In the genomic region with DNA sequence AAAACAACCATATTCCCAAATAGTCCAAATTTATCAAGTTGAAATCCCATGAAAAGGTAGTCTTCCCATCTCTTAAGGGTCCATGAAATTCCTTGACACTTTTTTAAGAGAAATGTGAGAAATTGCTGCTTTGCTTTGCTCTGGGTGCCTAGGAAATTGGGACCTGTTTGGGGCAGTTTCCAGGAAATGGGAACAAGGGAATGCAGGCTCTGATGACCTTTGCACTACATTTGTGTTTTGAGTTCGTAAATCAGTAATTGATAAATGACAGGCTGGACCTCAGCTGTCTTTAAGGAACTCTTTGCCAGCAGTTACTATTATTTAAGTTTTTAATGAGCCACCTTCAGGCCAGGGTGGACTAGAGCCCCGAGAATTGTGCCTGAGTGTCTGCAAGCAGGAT, we compare ENCODE assay signal across 1 cellular context.
A peak's percentile ranks its signal among the peaks of the same experiment; 100 is the strongest.
TF ChIP-seq lines count a peak whose summit lies in the region.

No MANE protein-coding gene starts in this region.

TF ChIP-seq in HepG2, 621 proteins besides CTCF, POLR2A, EP300 and RAD21 (continued from another document and continues in another):
- TF ChIP-seq, protein P1, sequence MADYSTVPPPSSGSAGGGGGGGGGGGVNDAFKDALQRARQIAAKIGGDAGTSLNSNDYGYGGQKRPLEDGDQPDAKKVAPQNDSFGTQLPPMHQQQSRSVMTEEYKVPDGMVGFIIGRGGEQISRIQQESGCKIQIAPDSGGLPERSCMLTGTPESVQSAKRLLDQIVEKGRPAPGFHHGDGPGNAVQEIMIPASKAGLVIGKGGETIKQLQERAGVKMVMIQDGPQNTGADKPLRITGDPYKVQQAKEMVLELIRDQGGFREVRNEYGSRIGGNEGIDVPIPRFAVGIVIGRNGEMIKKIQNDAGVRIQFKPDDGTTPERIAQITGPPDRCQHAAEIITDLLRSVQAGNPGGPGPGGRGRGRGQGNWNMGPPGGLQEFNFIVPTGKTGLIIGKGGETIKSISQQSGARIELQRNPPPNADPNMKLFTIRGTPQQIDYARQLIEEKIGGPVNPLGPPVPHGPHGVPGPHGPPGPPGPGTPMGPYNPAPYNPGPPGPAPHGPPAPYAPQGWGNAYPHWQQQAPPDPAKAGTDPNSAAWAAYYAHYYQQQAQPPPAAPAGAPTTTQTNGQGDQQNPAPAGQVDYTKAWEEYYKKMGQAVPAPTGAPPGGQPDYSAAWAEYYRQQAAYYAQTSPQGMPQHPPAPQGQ (CRISPR knock-in tag; IDR thresholded peaks at IDR 0.05; ENCODE audit: borderline replicate concordance) = no peak
- TF ChIP-seq SP5 (CRISPR knock-in tag; IDR thresholded peaks at IDR 0.05; ENCODE audit: borderline replicate concordance, low read depth) (no peak), ZNF510 (CRISPR knock-in tag; IDR thresholded peaks at IDR 0.05; ENCODE audit: low read depth) (no peak), ELF3 (CRISPR knock-in tag; IDR thresholded peaks at IDR 0.05) (peak; percentile 43; the same call in 1 of the 2 replicates), ZEB1 (IDR thresholded peaks at IDR 0.05; ENCODE audit: insufficient replicate concordance, low read depth) (no peak), SPEN (CRISPR knock-in tag; IDR thresholded peaks at IDR 0.05; ENCODE audit: low read depth) (no peak), ZFYVE20 (CRISPR knock-in tag; IDR thresholded peaks at IDR 0.05; ENCODE audit: borderline replicate concordance, low read depth) (no peak), WIZ (CRISPR knock-in tag; IDR thresholded peaks at IDR 0.05) (no peak), KLF13 (CRISPR knock-in tag; IDR thresholded peaks at IDR 0.05) (no peak), TCF12 (IDR thresholded peaks at IDR 0.05) (no peak), TCF12 (CRISPR knock-in tag; IDR thresholded peaks at IDR 0.05) (no peak), SIN3A (IDR thresholded peaks at IDR 0.05; ENCODE audit: borderline replicate concordance, low read depth, low read length) (no peak), GABPB1 (CRISPR knock-in tag; IDR thresholded peaks at IDR 0.05) (no peak), ZNF431 (CRISPR knock-in tag; IDR thresholded peaks at IDR 0.05; ENCODE audit: borderline replicate concordance, low read depth) (no peak), ZNF446 (CRISPR knock-in tag; IDR thresholded peaks at IDR 0.05) (no peak), SALL2 (CRISPR knock-in tag; IDR thresholded peaks at IDR 0.05) (no peak), ZNF724P (CRISPR knock-in tag; IDR thresholded peaks at IDR 0.05; ENCODE audit: borderline replicate concordance) (no peak), KDM6A (CRISPR knock-in tag; IDR thresholded peaks at IDR 0.05; ENCODE audit: low read depth) (no peak), KDM3A (CRISPR knock-in tag; IDR thresholded peaks at IDR 0.05; ENCODE audit: low read depth) (no peak), BCL6 (CRISPR knock-in tag; IDR thresholded peaks at IDR 0.05) (peak; percentile 43; the same call in 1 of the 2 replicates), ZNF589 (CRISPR knock-in tag; conservative IDR thresholded peaks at IDR 0.05) (no peak)
- TF ChIP-seq, protein P2, sequence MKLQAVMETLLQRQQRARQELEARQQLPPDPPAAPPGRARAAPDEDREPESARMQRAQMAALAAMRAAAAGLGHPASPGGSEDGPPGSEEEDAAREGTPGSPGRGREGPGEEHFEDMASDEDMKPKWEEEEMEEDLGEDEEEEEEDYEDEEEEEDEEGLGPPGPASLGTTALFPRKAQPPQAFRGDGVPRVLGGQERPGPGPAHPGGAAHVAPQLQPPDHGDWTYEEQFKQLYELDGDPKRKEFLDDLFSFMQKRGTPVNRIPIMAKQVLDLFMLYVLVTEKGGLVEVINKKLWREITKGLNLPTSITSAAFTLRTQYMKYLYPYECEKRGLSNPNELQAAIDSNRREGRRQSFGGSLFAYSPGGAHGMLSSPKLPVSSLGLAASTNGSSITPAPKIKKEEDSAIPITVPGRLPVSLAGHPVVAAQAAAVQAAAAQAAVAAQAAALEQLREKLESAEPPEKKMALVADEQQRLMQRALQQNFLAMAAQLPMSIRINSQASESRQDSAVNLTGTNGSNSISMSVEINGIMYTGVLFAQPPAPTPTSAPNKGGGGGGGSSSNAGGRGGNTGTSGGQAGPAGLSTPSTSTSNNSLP (IDR thresholded peaks at IDR 0.05; ENCODE audit: low read depth, low read length) = no peak
- TF ChIP-seq, protein P3, sequence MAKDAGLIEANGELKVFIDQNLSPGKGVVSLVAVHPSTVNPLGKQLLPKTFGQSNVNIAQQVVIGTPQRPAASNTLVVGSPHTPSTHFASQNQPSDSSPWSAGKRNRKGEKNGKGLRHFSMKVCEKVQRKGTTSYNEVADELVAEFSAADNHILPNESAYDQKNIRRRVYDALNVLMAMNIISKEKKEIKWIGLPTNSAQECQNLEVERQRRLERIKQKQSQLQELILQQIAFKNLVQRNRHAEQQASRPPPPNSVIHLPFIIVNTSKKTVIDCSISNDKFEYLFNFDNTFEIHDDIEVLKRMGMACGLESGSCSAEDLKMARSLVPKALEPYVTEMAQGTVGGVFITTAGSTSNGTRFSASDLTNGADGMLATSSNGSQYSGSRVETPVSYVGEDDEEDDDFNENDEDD (CRISPR knock-in tag; IDR thresholded peaks at IDR 0.05; ENCODE audit: borderline replicate concordance) = no peak
- TF ChIP-seq, protein P4, sequence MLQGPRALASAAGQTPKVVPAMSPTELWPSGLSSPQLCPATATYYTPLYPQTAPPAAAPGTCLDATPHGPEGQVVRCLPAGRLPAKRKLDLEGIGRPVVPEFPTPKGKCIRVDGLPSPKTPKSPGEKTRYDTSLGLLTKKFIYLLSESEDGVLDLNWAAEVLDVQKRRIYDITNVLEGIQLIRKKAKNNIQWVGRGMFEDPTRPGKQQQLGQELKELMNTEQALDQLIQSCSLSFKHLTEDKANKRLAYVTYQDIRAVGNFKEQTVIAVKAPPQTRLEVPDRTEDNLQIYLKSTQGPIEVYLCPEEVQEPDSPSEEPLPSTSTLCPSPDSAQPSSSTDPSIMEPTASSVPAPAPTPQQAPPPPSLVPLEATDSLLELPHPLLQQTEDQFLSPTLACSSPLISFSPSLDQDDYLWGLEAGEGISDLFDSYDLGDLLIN (CRISPR knock-in tag; IDR thresholded peaks at IDR 0.05; ENCODE audit: borderline replicate concordance) = no peak
- TF ChIP-seq, protein P5, sequence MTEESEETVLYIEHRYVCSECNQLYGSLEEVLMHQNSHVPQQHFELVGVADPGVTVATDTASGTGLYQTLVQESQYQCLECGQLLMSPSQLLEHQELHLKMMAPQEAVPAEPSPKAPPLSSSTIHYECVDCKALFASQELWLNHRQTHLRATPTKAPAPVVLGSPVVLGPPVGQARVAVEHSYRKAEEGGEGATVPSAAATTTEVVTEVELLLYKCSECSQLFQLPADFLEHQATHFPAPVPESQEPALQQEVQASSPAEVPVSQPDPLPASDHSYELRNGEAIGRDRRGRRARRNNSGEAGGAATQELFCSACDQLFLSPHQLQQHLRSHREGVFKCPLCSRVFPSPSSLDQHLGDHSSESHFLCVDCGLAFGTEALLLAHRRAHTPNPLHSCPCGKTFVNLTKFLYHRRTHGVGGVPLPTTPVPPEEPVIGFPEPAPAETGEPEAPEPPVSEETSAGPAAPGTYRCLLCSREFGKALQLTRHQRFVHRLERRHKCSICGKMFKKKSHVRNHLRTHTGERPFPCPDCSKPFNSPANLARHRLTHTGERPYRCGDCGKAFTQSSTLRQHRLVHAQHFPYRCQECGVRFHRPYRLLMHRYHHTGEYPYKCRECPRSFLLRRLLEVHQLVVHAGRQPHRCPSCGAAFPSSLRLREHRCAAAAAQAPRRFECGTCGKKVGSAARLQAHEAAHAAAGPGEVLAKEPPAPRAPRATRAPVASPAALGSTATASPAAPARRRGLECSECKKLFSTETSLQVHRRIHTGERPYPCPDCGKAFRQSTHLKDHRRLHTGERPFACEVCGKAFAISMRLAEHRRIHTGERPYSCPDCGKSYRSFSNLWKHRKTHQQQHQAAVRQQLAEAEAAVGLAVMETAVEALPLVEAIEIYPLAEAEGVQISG (CRISPR knock-in tag; IDR thresholded peaks at IDR 0.05) = no peak
- TF ChIP-seq, protein P6, sequence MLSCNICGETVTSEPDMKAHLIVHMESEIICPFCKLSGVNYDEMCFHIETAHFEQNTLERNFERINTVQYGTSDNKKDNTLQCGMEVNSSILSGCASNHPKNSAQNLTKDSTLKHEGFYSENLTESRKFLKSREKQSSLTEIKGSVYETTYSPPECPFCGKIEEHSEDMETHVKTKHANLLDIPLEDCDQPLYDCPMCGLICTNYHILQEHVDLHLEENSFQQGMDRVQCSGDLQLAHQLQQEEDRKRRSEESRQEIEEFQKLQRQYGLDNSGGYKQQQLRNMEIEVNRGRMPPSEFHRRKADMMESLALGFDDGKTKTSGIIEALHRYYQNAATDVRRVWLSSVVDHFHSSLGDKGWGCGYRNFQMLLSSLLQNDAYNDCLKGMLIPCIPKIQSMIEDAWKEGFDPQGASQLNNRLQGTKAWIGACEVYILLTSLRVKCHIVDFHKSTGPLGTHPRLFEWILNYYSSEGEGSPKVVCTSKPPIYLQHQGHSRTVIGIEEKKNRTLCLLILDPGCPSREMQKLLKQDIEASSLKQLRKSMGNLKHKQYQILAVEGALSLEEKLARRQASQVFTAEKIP (CRISPR knock-in tag; IDR thresholded peaks at IDR 0.05; ENCODE audit: borderline replicate concordance) = no peak
- TF ChIP-seq, protein P7, sequence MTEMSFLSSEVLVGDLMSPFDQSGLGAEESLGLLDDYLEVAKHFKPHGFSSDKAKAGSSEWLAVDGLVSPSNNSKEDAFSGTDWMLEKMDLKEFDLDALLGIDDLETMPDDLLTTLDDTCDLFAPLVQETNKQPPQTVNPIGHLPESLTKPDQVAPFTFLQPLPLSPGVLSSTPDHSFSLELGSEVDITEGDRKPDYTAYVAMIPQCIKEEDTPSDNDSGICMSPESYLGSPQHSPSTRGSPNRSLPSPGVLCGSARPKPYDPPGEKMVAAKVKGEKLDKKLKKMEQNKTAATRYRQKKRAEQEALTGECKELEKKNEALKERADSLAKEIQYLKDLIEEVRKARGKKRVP (CRISPR knock-in tag; IDR thresholded peaks at IDR 0.05) = no peak
- TF ChIP-seq, protein P8, sequence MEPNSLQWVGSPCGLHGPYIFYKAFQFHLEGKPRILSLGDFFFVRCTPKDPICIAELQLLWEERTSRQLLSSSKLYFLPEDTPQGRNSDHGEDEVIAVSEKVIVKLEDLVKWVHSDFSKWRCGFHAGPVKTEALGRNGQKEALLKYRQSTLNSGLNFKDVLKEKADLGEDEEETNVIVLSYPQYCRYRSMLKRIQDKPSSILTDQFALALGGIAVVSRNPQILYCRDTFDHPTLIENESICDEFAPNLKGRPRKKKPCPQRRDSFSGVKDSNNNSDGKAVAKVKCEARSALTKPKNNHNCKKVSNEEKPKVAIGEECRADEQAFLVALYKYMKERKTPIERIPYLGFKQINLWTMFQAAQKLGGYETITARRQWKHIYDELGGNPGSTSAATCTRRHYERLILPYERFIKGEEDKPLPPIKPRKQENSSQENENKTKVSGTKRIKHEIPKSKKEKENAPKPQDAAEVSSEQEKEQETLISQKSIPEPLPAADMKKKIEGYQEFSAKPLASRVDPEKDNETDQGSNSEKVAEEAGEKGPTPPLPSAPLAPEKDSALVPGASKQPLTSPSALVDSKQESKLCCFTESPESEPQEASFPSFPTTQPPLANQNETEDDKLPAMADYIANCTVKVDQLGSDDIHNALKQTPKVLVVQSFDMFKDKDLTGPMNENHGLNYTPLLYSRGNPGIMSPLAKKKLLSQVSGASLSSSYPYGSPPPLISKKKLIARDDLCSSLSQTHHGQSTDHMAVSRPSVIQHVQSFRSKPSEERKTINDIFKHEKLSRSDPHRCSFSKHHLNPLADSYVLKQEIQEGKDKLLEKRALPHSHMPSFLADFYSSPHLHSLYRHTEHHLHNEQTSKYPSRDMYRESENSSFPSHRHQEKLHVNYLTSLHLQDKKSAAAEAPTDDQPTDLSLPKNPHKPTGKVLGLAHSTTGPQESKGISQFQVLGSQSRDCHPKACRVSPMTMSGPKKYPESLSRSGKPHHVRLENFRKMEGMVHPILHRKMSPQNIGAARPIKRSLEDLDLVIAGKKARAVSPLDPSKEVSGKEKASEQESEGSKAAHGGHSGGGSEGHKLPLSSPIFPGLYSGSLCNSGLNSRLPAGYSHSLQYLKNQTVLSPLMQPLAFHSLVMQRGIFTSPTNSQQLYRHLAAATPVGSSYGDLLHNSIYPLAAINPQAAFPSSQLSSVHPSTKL (CRISPR knock-in tag; IDR thresholded peaks at IDR 0.05) = peak; percentile 53
- TF ChIP-seq, protein P9, sequence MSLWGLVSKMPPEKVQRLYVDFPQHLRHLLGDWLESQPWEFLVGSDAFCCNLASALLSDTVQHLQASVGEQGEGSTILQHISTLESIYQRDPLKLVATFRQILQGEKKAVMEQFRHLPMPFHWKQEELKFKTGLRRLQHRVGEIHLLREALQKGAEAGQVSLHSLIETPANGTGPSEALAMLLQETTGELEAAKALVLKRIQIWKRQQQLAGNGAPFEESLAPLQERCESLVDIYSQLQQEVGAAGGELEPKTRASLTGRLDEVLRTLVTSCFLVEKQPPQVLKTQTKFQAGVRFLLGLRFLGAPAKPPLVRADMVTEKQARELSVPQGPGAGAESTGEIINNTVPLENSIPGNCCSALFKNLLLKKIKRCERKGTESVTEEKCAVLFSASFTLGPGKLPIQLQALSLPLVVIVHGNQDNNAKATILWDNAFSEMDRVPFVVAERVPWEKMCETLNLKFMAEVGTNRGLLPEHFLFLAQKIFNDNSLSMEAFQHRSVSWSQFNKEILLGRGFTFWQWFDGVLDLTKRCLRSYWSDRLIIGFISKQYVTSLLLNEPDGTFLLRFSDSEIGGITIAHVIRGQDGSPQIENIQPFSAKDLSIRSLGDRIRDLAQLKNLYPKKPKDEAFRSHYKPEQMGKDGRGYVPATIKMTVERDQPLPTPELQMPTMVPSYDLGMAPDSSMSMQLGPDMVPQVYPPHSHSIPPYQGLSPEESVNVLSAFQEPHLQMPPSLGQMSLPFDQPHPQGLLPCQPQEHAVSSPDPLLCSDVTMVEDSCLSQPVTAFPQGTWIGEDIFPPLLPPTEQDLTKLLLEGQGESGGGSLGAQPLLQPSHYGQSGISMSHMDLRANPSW (CRISPR knock-in tag; IDR thresholded peaks at IDR 0.05; ENCODE audit: borderline replicate concordance) = no peak
- TF ChIP-seq, protein P10, sequence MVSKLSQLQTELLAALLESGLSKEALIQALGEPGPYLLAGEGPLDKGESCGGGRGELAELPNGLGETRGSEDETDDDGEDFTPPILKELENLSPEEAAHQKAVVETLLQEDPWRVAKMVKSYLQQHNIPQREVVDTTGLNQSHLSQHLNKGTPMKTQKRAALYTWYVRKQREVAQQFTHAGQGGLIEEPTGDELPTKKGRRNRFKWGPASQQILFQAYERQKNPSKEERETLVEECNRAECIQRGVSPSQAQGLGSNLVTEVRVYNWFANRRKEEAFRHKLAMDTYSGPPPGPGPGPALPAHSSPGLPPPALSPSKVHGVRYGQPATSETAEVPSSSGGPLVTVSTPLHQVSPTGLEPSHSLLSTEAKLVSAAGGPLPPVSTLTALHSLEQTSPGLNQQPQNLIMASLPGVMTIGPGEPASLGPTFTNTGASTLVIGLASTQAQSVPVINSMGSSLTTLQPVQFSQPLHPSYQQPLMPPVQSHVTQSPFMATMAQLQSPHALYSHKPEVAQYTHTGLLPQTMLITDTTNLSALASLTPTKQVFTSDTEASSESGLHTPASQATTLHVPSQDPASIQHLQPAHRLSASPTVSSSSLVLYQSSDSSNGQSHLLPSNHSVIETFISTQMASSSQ (IDR thresholded peaks at IDR 0.05; ENCODE audit: low read depth) = no peak
- TF ChIP-seq, protein P10 (CRISPR knock-in tag; IDR thresholded peaks at IDR 0.05; ENCODE audit: borderline replicate concordance) = 0 out of 2 replicates have a peak, but pooled peaks have one; percentile 20
